ENCODE assay signal across 18 cellular contexts in genomic region chr7:1301812-1302310, GRCh38.
DNase-seq lines count a peak whose midpoint lies in the region; ATAC-seq, FAIRE-seq and TF ChIP-seq lines count a peak whose summit lies in the region.
"Had no signal": no experiment of that assay in that cellular context is flagged by ENCODE, and none has a peak within 500 bp of the region (broad histone marks: within the 10 kb centered on the region; RNA-seq: fewer than 3 reads in every experiment).

No MANE protein-coding gene starts in this region.

- TF ChIP-seq POLR2A in K562 (conservative IDR thresholded peaks at IDR 0.05): no peak

- no peak for TF ChIP-seq RAD21 in K562 (CRISPR knock-in tag; conservative IDR thresholded peaks at IDR 0.05 in 1 of 2, IDR thresholded peaks at IDR 0.05 in 1 of 2)

- peaks cover 3% of the 10 kb centered on the region for H3K9me1 ChIP-seq in K562 (ENCODE audit: control insufficient read depth, insufficient read depth, low read length)

- H3K27ac Mint-ChIP-seq in CD14-positive monocyte: no peak overlapping the region
- no peak overlapping the region for H3K27ac Mint-ChIP-seq in nephron progenitor cell
- no peak overlapping the region for H3K27ac Mint-ChIP-seq in stimulated activated memory B cell treated with anti-CD40 and anti-IgM and Interleukin-4, amounts not matched to agents 10 μg/mL and 1 μg/mL and 100 μg/mL, for 72 hours
- H3K27ac Mint-ChIP-seq in natural killer cell: no peak overlapping the region
- H3K27ac Mint-ChIP-seq: CD8-positive, alpha-beta T cell had no signal

- no peaks in the 10 kb centered on the region for H3K9me3 ChIP-seq in K562 (replicated peaks; ENCODE audit: control insufficient read depth, insufficient read depth, low read depth, low read length)
- H3K9me3 ChIP-seq: A549, BE2C, HAP-1 had no signal

- no peak for TF ChIP-seq EP300 in K562 (IDR thresholded peaks at IDR 0.05; ENCODE audit: low read length)

- intact Hi-C loops in CD14-positive monocyte (cut with micrococcal nuclease) (no loop called here), K562 (cut with micrococcal nuclease) (no loop called here), natural killer cell (cut with micrococcal nuclease) (no loop called here)

- no peaks in the 10 kb centered on the region for H3K36me3 ChIP-seq in K562 (ENCODE audit: control insufficient read depth, insufficient read depth, low read length)
- H3K36me3 ChIP-seq: BE2C, HAP-1 had no signal

- H3K9me3 Mint-ChIP-seq in CD14-positive monocyte (peaks cover 0 to 5% (median 0%) of the 10 kb centered on the region in 7 donors), nephron progenitor cell (peaks cover 7% of the 10 kb centered on the region), natural killer cell (no peaks in the 10 kb centered on the region)
- peaks cover 10% of the 10 kb centered on the region for H3K9me3 Mint-ChIP-seq in stimulated activated memory B cell treated with anti-CD40 and anti-IgM and Interleukin-4, amounts not matched to agents 10 μg/mL and 1 μg/mL and 100 μg/mL, for 72 hours
- H3K9me3 Mint-ChIP-seq: CD8-positive, alpha-beta T cell had no signal

- CTCF ChIA-PET in K562 (lab: Yijun Ruan, JAX; ENCODE audit: low intra/inter-chr PET ratio): no interaction called here

- H3K27me3 Mint-ChIP-seq in CD14-positive monocyte (ENCODE audit: low read depth in 3 of 3): peaks cover 14 to 29% (median 20%) of the 10 kb centered on the region in 3 donors
- peaks cover 16% of the 10 kb centered on the region for H3K27me3 Mint-ChIP-seq in nephron progenitor cell (ENCODE audit: low read depth, poor library complexity)
- H3K27me3 Mint-ChIP-seq in stimulated activated memory B cell treated with anti-CD40 and anti-IgM and Interleukin-4, amounts not matched to agents 10 μg/mL and 1 μg/mL and 100 μg/mL, for 72 hours: peaks cover 36% of the 10 kb centered on the region
- peaks cover 0 to 10% of the 10 kb centered on the region in 2 donors for H3K27me3 Mint-ChIP-seq in natural killer cell (ENCODE audit: low read depth in 2 of 2)

- TF ChIP-seq CTCF in CD14-positive monocyte (IDR thresholded peaks at IDR 0.05) (no peak), K562 (IDR thresholded peaks at IDR 0.05 in 2 of 3, conservative IDR thresholded peaks at IDR 0.05 in 1 of 3; ENCODE audit: insufficient read depth in 2 of 3, low read depth in 1 of 3, low read length in 3 of 3) (no peak), nephron progenitor cell (IDR thresholded peaks at IDR 0.05) (no peak), natural killer cell (IDR thresholded peaks at IDR 0.05) (no peak)

- in situ Hi-C loops in K562 (cut with MboI): no loop called here

- no peaks in the 10 kb centered on the region for H3K79me2 ChIP-seq in K562 (ENCODE audit: control insufficient read depth, insufficient read depth, low read length)

- 2% methylated on average over 19 of the region's 19 CpGs for whole genome bisulfite sequencing in K562 (ENCODE audit: insufficient coverage, low coverage, missing lambda C conversion rate)

- peaks cover 10% of the 10 kb centered on the region; the same call in 1 of the 2 replicates for H4K20me1 ChIP-seq in K562 (replicated peaks; ENCODE audit: control insufficient read depth, insufficient read depth, low read length)

- no peak for FAIRE-seq in K562 (lab: Jason Lieb, UNC)
- FAIRE-seq: A549, GM19239, H1, HTR-8/SVneo had no signal

- no peak overlapping the region for H3K27ac ChIP-seq in K562 (ENCODE audit: extremely low read depth, low read depth, low read length)
- H3K27ac ChIP-seq: C4-2B had no signal

- ATAC-seq in K562 (0 out of 3 replicates have a peak, but pooled peaks have one; percentile 40), HG03196 (IDR thresholded peaks at IDR 0.05; ENCODE audit: unreplicated experiment) (no peak), natural killer cell (no peak)
- ATAC-seq in stimulated activated memory B cell treated with anti-CD40 and anti-IgM and Interleukin-4, amounts not matched to agents 10 μg/mL and 1 μg/mL and 100 μg/mL, for 72 hours: no peak
- ATAC-seq: A549; CD8-positive, alpha-beta T cell had no signal

- H3K4me1 ChIP-seq in K562 (replicated peaks in 1 of 2; ENCODE audit: control insufficient read depth in 2 of 2, insufficient read depth in 2 of 2, low read length in 2 of 2): peaks cover 0 to 26% of the 10 kb centered on the region in 2 experiments; a peak in 2 of 5 replicates
- H3K4me1 ChIP-seq: A549, BE2C, HAP-1 had no signal

- no peak overlapping the region for H2AFZ ChIP-seq in K562 (ENCODE audit: low read depth, low read length)

- peaks cover 29 to 54% of the 10 kb centered on the region in 2 experiments for H3K27me3 ChIP-seq in K562 (ENCODE audit: control insufficient read depth in 2 of 2, insufficient read depth in 2 of 2, low read length in 2 of 2)

- no peaks in the 10 kb centered on the region for H3K36me3 Mint-ChIP-seq in CD14-positive monocyte
- no peaks in the 10 kb centered on the region for H3K36me3 Mint-ChIP-seq in nephron progenitor cell (ENCODE audit: low read depth)
- H3K36me3 Mint-ChIP-seq in stimulated activated memory B cell treated with anti-CD40 and anti-IgM and Interleukin-4, amounts not matched to agents 10 μg/mL and 1 μg/mL and 100 μg/mL, for 72 hours: no peaks in the 10 kb centered on the region
- no peaks in the 10 kb centered on the region for H3K36me3 Mint-ChIP-seq in natural killer cell
- H3K36me3 Mint-ChIP-seq: CD8-positive, alpha-beta T cell had no signal

- H3K4me2 ChIP-seq in K562 (ENCODE audit: insufficient read depth, low read length): no peak overlapping the region
- H3K4me2 ChIP-seq: A549 had no signal

- POLR2A ChIA-PET in K562 (lab: Yijun Ruan, JAX): interaction anchor here (0.5 kb wide), 1 partner anchor 10 kb away, joined by 3 read pairs; no protein-coding TSS in a partner anchor

- no peak overlapping the region for H3K4me3 ChIP-seq in K562
- H3K4me3 ChIP-seq: A549, HAP-1 had no signal

- peak; percentile 17 for DNase-seq in CD14-positive monocyte (ENCODE audit: low spot score)
- DNase-seq in D341Med (ENCODE audit: low spot score): peak; percentile 80
- DNase-seq in K562 (ENCODE audit: extremely low read depth in 1 of 4, low spot score in 3 of 4): no peak
- peak; percentile 56 for DNase-seq in nephron progenitor cell
- DNase-seq in natural killer cell: no peak
- DNase-seq: BE2C; CD8-positive, alpha-beta T cell; COR-L47; DND-41; GF-D8 had no signal

- H3K4me1 Mint-ChIP-seq in CD14-positive monocyte: no peaks in the 10 kb centered on the region
- peaks cover 57% of the 10 kb centered on the region for H3K4me1 Mint-ChIP-seq in nephron progenitor cell
- H3K4me1 Mint-ChIP-seq in stimulated activated memory B cell treated with anti-CD40 and anti-IgM and Interleukin-4, amounts not matched to agents 10 μg/mL and 1 μg/mL and 100 μg/mL, for 72 hours: no peaks in the 10 kb centered on the region
- H3K4me1 Mint-ChIP-seq in natural killer cell: peaks cover 0 to 2% of the 10 kb centered on the region in 2 donors

- no peak overlapping the region for H3K9ac ChIP-seq in K562 (ENCODE audit: insufficient read depth in 1 of 2, low read depth in 2 of 2, low read length in 2 of 2)

- peak overlapping the region in 1 of 2 donors; percentile 26 for H3K4me3 Mint-ChIP-seq in CD14-positive monocyte
- no peak overlapping the region for H3K4me3 Mint-ChIP-seq in nephron progenitor cell
- H3K4me3 Mint-ChIP-seq in stimulated activated memory B cell treated with anti-CD40 and anti-IgM and Interleukin-4, amounts not matched to agents 10 μg/mL and 1 μg/mL and 100 μg/mL, for 72 hours: no peak overlapping the region
- no peak overlapping the region for H3K4me3 Mint-ChIP-seq in natural killer cell
- H3K4me3 Mint-ChIP-seq: CD8-positive, alpha-beta T cell had no signal

- no TSS peak for BruUV-seq in K562 (replicated peaks; lab: Mats Ljungman, UMichigan)

TF ChIP-seq in K562, 482 proteins besides CTCF, POLR2A, EP300 and RAD21:
- TF ChIP-seq PBX2 (CRISPR knock-in tag; IDR thresholded peaks at IDR 0.05; ENCODE audit: low read depth): no peak
- 0 out of 2 replicates have a peak, but pooled peaks have one; percentile 27 for TF ChIP-seq PBX2 (tag; conservative IDR thresholded peaks at IDR 0.05; ENCODE audit: low read depth)
- TF ChIP-seq PURB (CRISPR knock-in tag; IDR thresholded peaks at IDR 0.05; ENCODE audit: low read depth): no peak
- peak; percentile 58 for TF ChIP-seq MEIS2 (IDR thresholded peaks at IDR 0.05; ENCODE audit: partially characterized antibody)
TF ChIP-seq in K562: peak in this region for 2.

Comparison
In these comparisons a context has a peak if more than half of its experiments do, and no peak if none do; other contexts are left out.
1. DNase-seq: peak in CD14-positive monocyte (single experiment), D341Med (single experiment) and nephron progenitor cell (single experiment); none in K562 (0 of 4) and natural killer cell (single experiment).